In the genomic region with DNA sequence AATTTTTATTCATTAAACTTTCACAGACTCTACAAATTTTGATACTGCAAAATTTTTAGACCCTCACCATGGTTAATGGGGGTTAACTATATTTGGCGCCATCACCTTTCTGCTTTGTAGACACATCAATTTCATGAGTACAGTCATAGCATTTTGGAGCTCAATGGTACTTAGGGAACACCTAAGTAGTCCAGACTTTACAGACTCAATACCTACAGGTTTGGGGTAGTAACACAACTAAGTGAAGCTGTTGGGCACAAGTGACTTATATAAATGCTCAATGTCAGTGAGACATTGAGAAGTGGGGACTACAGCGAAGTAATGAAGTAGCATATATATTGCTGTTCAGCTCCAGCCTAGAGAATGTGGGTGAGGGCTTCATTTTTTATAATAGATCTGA, we compare ENCODE assay signal across 20 cellular contexts. TPM values are rescaled to one million over a fixed set of nuclear protein-coding genes. Genes with fewer than 3 reads are reported as not detected.
DNase-seq lines count a peak whose midpoint lies in the region; ATAC-seq and TF ChIP-seq lines count a peak whose summit lies in the region.
"Had no signal": no experiment of that assay in that cellular context is flagged by ENCODE, and none has a peak within 500 bp of the region (broad histone marks: within the 10 kb centered on the region; RNA-seq: fewer than 3 reads in every experiment).

No MANE protein-coding gene starts in this region.

- ATAC-seq in GM18868 (IDR thresholded peaks at IDR 0.05; ENCODE audit: unreplicated experiment) (no peak), GM18511 (IDR thresholded peaks at IDR 0.05; ENCODE audit: unreplicated experiment) (no peak)

- TF ChIP-seq CTCF in left ventricle myocardium inferior (IDR thresholded peaks at IDR 0.05; ENCODE audit: borderline replicate concordance) (no peak), Peyer's patch (IDR thresholded peaks at IDR 0.05) (no peak), stomach (IDR thresholded peaks at IDR 0.05) (no peak)

- H3K4me3 ChIP-seq in left ventricle myocardium inferior (peak overlapping the region; percentile 56), Peyer's patch (no peak overlapping the region), duodenal mucosa (ENCODE audit: low read depth in 1 of 2, low read length in 2 of 2) (peak overlapping the region in 1 of 2 donors; percentile 63), stomach (no peak overlapping the region)
- H3K4me3 ChIP-seq: prostate gland had no signal

- intact Hi-C loops in left ventricle myocardium inferior (cut with micrococcal nuclease), result no loop called here
- intact Hi-C loops in cardiac septum (cut with DNase I), result loop anchor here (10.0 kb wide), 1 partner anchor 135 kb away; no protein-coding TSS in a partner anchor
- intact Hi-C loops in stomach (cut with DNase I; ENCODE audit: low total_unique reads), result no loop called here
- intact Hi-C loops in posterior cingulate gyrus (cut with DNase I), result no loop called here

- no peaks in the 10 kb centered on the region for H3K27me3 ChIP-seq in left ventricle myocardium inferior (ENCODE audit: low read depth)
- no peaks in the 10 kb centered on the region for H3K27me3 ChIP-seq in Peyer's patch
- no peaks in the 10 kb centered on the region for H3K27me3 ChIP-seq in duodenal mucosa (ENCODE audit: control insufficient read depth in 1 of 2, insufficient read depth in 2 of 2, low read length in 2 of 2)
- H3K27me3 ChIP-seq in stomach, result no peaks in the 10 kb centered on the region
- H3K27me3 ChIP-seq: suprapubic skin had no signal

- peak overlapping the region in 1 of 2 donors; percentile 62 for H3K9ac ChIP-seq in duodenal mucosa (ENCODE audit: low read depth in 1 of 2, low read length in 2 of 2)

- WGBS in stomach, 5 donors, result 45 to 91% (median 71%) methylated on average over 2 of the region's 2 CpGs

- H3K4me1 ChIP-seq in left ventricle myocardium inferior (peaks cover 84% of the 10 kb centered on the region), Peyer's patch (peaks cover 0 to 52% (median 18%) of the 10 kb centered on the region in 4 donors), duodenal mucosa (ENCODE audit: control insufficient read depth in 1 of 2, insufficient read depth in 2 of 2, low read length in 2 of 2) (peaks cover 70 to 86% of the 10 kb centered on the region in 2 donors), stomach (peaks cover 15 to 46% (median 28%) of the 10 kb centered on the region in 4 donors)
- H3K4me1 ChIP-seq: prostate gland had no signal

- DNase-seq in left ventricle myocardium inferior (no peak), cardiac septum (ENCODE audit: low spot score) (no peak), Peyer's patch (no peak), stomach (no peak), posterior cingulate gyrus (no peak)
- DNase-seq: activated CD4-positive, alpha-beta T cell treated with anti-CD3 and anti-CD28 coated beads for 4 hours; activated gamma-delta T cell; AML-193; DMS153; endodermal cell; HFFc6; NCI-H1105; NK-92 treated with Interleukin-12 subunit alpha and Interleukin-12 subunit beta, amount 100 ng/mL, for 24 hours; SHP77 had no signal

- H3K36me3 ChIP-seq in left ventricle myocardium inferior (no peaks in the 10 kb centered on the region), Peyer's patch (no peaks in the 10 kb centered on the region), duodenal mucosa (ENCODE audit: control insufficient read depth in 1 of 2, insufficient read depth in 2 of 2, low read length in 2 of 2) (no peaks in the 10 kb centered on the region), stomach (no peaks in the 10 kb centered on the region)
- H3K36me3 ChIP-seq: prostate gland, suprapubic skin had no signal

- no peak for TF ChIP-seq POLR2A in Peyer's patch (IDR thresholded peaks at IDR 0.05)
- TF ChIP-seq POLR2A in stomach (IDR thresholded peaks at IDR 0.05), result no peak

- H3K9me3 ChIP-seq in left ventricle myocardium inferior (replicated peaks) (no peaks in the 10 kb centered on the region), Peyer's patch (no peaks in the 10 kb centered on the region), duodenal mucosa (ENCODE audit: control insufficient read depth in 1 of 2, low read length in 2 of 2) (no peaks in the 10 kb centered on the region), stomach (no peaks in the 10 kb centered on the region)
- H3K9me3 ChIP-seq: prostate gland, suprapubic skin had no signal

- TF ChIP-seq EP300 in stomach (IDR thresholded peaks at IDR 0.05), result no peak

- H3K27ac ChIP-seq in left ventricle myocardium inferior (replicated peaks), result peak overlapping the region; percentile 85
- peak overlapping the region; percentile 11 to 92 (median 72) for H3K27ac ChIP-seq in Peyer's patch
- peak overlapping the region; percentile 33 for H3K27ac ChIP-seq in duodenal mucosa (ENCODE audit: low read depth, low read length)
- H3K27ac ChIP-seq in stomach, result peak overlapping the region in 4 of 5 donors; percentile 65 to 86 (median 80)
- H3K27ac ChIP-seq: prostate gland, suprapubic skin had no signal

RNA-seq across cellular contexts. Expression of a gene that starts 7.5 kb away (rescaled TPM):
- total RNA-seq in left ventricle myocardium inferior, result 9.0 TPM
- total RNA-seq in cardiac septum, result 7.3 TPM
- 10 to 100 TPM; 13.1 to 26.8 (median 17.8) TPM for total RNA-seq in Peyer's patch
- 10 to 100 TPM in 4 of 5 donors, 1 to 10 TPM in 1; 8.9 to 19.8 (median 14.9) TPM for total RNA-seq in stomach
- 1 to 10 TPM in 1 of 3 donors, under 1 TPM in 2; 0.40 to 1.1 (median 0.92) TPM for polyA plus RNA-seq in stomach
- total RNA-seq: bronchial epithelial cell had no signal

Comparison
In these comparisons a context has a peak if more than half of its experiments do, and no peak if none do; other contexts are left out.
1. H3K27ac ChIP-seq: peak in every context shown above with its lines; median percentile 85 in left ventricle myocardium inferior; 80 in stomach; 72 in Peyer's patch; 33 in duodenal mucosa.